8 cellular contexts compared by ENCODE assay signal in the genomic region with DNA sequence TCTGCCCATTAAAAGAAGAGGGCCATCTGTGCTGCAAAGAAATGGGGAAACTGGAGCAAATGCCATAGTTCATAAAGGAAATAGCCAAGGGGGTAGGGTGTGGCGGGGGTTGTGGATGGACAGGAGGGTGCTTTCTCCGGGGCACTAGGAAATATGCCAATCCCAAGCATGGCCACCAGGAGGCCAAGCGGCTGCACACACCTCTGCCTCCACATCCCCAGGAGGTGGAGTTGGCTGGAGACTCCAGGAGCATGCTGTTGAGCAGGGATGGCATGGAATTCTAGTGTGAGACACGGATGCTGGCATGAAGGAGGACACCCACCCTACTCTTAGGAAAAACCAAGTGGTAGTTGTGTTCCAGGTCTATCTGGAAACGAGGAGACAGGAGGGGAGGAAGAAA. TPM values are rescaled to one million over a fixed set of nuclear protein-coding genes. Genes with fewer than 3 reads are reported as not detected.
DNase-seq lines count a peak whose midpoint lies in the region; ATAC-seq and TF ChIP-seq lines count a peak whose summit lies in the region.

No MANE protein-coding gene starts in this region.

- CTCF ChIA-PET in activated CD4-positive, alpha-beta memory T cell treated with anti-CD3 and anti-CD28 coated beads, Interleukin-2, amount 10 ng/mL, durations not matched to agents 7 days and 5 days (lab: Charles Lee): interaction anchor here (0.7 to 1.7 kb wide), 7 partner anchors 25 to 662 kb away, joined by 3 to 11 read pairs (median 3); partner anchors contain the start of gene NID2

- no peak overlapping the region for H2AFZ ChIP-seq in KMS-11 (ENCODE audit: low read depth)

- H3K4me3 ChIP-seq in KMS-11 (IDR thresholded peaks at IDR 0.05; ENCODE audit: insufficient read depth, low read depth, low read length): no peak overlapping the region

- POLR2A ChIA-PET in activated CD4-positive, alpha-beta memory T cell treated with anti-CD3 and anti-CD28 coated beads, Interleukin-2, amount 10 ng/mL, durations not matched to agents 7 days and 5 days (lab: Charles Lee): no interaction called here

- TF ChIP-seq CTCF in KMS-11 (conservative IDR thresholded peaks at IDR 0.05; ENCODE audit: low read depth, low read length): peak; percentile 54

- H3K27me3 Mint-ChIP-seq in activated CD4-positive, alpha-beta memory T cell treated with anti-CD3 and anti-CD28 coated beads, Interleukin-2, amount 10 ng/mL, durations not matched to agents 7 days and 5 days: peaks cover 2% of the 10 kb centered on the region

- H3K9ac ChIP-seq in KMS-11: no peak overlapping the region

- H3K9me3 Mint-ChIP-seq in activated CD4-positive, alpha-beta memory T cell treated with anti-CD3 and anti-CD28 coated beads, Interleukin-2, amount 10 ng/mL, durations not matched to agents 7 days and 5 days: no peaks in the 10 kb centered on the region

- H3K4me3 Mint-ChIP-seq in activated CD4-positive, alpha-beta memory T cell treated with anti-CD3 and anti-CD28 coated beads, Interleukin-2, amount 10 ng/mL, durations not matched to agents 7 days and 5 days: no peak overlapping the region

- H3K4me1 Mint-ChIP-seq in activated CD4-positive, alpha-beta memory T cell treated with anti-CD3 and anti-CD28 coated beads, Interleukin-2, amount 10 ng/mL, durations not matched to agents 7 days and 5 days: peaks cover 2% of the 10 kb centered on the region

- no peaks in the 10 kb centered on the region for H3K36me3 Mint-ChIP-seq in activated CD4-positive, alpha-beta memory T cell treated with anti-CD3 and anti-CD28 coated beads, Interleukin-2, amount 10 ng/mL, durations not matched to agents 7 days and 5 days (ENCODE audit: low read depth)

- H3K27ac Mint-ChIP-seq in activated CD4-positive, alpha-beta memory T cell treated with anti-CD3 and anti-CD28 coated beads, Interleukin-2, amount 10 ng/mL, durations not matched to agents 7 days and 5 days: no peak overlapping the region

- H3K27me3 ChIP-seq in KMS-11 (ENCODE audit: insufficient read depth, low read depth): no peaks in the 10 kb centered on the region

- H3K4me1 ChIP-seq in KMS-11 (ENCODE audit: low read depth, poor library complexity, severe bottlenecking): no peaks in the 10 kb centered on the region

- no peak overlapping the region for H3K27ac ChIP-seq in KMS-11

- ATAC-seq in GM19397 (IDR thresholded peaks at IDR 0.05; ENCODE audit: unreplicated experiment): no peak

- H3K36me3 ChIP-seq in KMS-11 (ENCODE audit: insufficient read depth): no peaks in the 10 kb centered on the region

- no peak overlapping the region for H3K4me2 ChIP-seq in KMS-11

- peak; percentile 43 for DNase-seq in EH (ENCODE audit: low read depth)
- DNase-seq in activated CD4-positive, alpha-beta memory T cell treated with anti-CD3 and anti-CD28 coated beads, Interleukin-2, amount 10 ng/mL, durations not matched to agents 7 days and 5 days: peak; percentile 35
- DNase-seq in germinal center (ENCODE audit: low spot score): peak; percentile 37
- peak in 2 of 3 donors; percentile 10 to 28 for DNase-seq in stimulated activated CD4-positive, alpha-beta T cell treated with anti-CD3 and anti-CD28 coated beads, TNF-alpha, amount 100 ng/mL, for 48 hours (ENCODE audit: low read depth in 3 of 3)
- DNase-seq in posterior cingulate gyrus: no peak
- no peak for DNase-seq in hippocampal formation (lab: John Stamatoyannopoulos, UW)

- H3K79me2 ChIP-seq in KMS-11 (ENCODE audit: insufficient read depth, low read depth): no peaks in the 10 kb centered on the region

- no peaks in the 10 kb centered on the region for H4K20me1 ChIP-seq in KMS-11 (ENCODE audit: insufficient read depth)

- intact Hi-C loops in posterior cingulate gyrus (cut with DNase I): no loop called here

RNA-seq across cellular contexts. Expression of gene NID2, which starts 25.2 kb away (rescaled TPM):
- under 1 TPM; 0.15 to 0.18 TPM for total RNA-seq in activated CD4-positive, alpha-beta memory T cell treated with anti-CD3 and anti-CD28 coated beads, Interleukin-2, amount 10 ng/mL, durations not matched to agents 7 days and 5 days

RNA-seq across cellular contexts. Expression of gene RTRAF, which starts 54.3 kb away (rescaled TPM):
- 100 to 1,000 TPM; 175 to 188 TPM for total RNA-seq in activated CD4-positive, alpha-beta memory T cell treated with anti-CD3 and anti-CD28 coated beads, Interleukin-2, amount 10 ng/mL, durations not matched to agents 7 days and 5 days

Comparison
In these comparisons a context has a peak if more than half of its experiments do, and no peak if none do; other contexts are left out.
1. DNase-seq: peak in EH (single experiment), activated CD4-positive, alpha-beta memory T cell treated with anti-CD3 and anti-CD28 coated beads, Interleukin-2, amount 10 ng/mL, durations not matched to agents 7 days and 5 days (single experiment), germinal center (single experiment) and stimulated activated CD4-positive, alpha-beta T cell treated with anti-CD3 and anti-CD28 coated beads, TNF-alpha, amount 100 ng/mL, for 48 hours (2 of 3); none in posterior cingulate gyrus (0 of 10) and hippocampal formation (0 of 2).